2 cellular contexts compared by ENCODE assay signal in the genomic region with DNA sequence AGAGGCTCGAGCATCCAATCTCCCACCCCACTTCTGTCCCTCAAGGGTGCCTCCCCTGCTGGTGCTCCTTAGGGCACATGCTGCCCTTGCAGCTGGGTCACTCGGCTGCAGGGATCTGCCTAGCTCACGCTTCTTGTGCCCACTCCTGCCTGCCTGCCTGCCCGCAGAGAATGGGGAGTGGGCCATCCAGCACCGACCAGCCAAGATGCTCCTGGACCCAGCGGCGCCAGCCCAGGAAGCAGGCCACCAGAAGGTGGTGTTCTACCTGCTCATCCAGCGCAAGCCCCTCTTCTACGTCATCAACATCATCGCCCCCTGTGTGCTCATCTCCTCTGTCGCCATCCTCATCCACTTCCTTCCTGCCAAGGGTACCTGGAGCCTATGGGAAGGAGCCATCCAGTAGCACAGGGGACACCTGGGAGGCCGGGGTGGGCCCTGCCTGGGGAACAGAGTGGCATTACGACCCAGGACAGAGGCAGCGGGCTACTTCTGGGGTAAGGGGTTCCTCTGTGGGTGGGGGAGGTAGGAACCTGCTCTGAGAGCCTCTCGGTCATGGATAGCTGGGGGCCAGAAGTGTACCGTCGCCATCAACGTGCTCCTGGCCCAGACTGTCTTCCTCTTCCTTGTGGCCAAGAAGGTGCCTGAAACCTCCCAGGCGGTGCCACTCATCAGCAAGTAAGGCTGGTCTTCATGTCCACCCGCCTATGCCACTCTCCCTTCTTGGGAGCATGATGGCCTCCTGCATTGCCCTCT.
A peak's percentile ranks its signal among the peaks of the same experiment; 100 is the strongest.
TF ChIP-seq lines count a peak whose summit lies in the region.

No MANE protein-coding gene starts in this region.

TF ChIP-seq in A549, 52 proteins besides CTCF, POLR2A, EP300 and RAD21:
- no peak for TF ChIP-seq PHF8 (IDR thresholded peaks at IDR 0.05; ENCODE audit: borderline replicate concordance, low read depth)
- no peak for TF ChIP-seq HEYL (CRISPR knock-in tag; IDR thresholded peaks at IDR 0.05)
- TF ChIP-seq SREBF2 (IDR thresholded peaks at IDR 0.05), result no peak
- TF ChIP-seq RCOR1 (IDR thresholded peaks at IDR 0.05; ENCODE audit: low read depth, low read length), result no peak
- no peak for TF ChIP-seq FOSB (CRISPR knock-in tag; IDR thresholded peaks at IDR 0.05)
- TF ChIP-seq CEBPB (IDR thresholded peaks at IDR 0.05), result no peak
- no peak for TF ChIP-seq ELK1 (IDR thresholded peaks at IDR 0.05; ENCODE audit: low read depth, low read length)
- TF ChIP-seq SMC3 (IDR thresholded peaks at IDR 0.05), result no peak
- no peak for TF ChIP-seq HOXB5 (CRISPR knock-in tag; IDR thresholded peaks at IDR 0.05)
- no peak for TF ChIP-seq KDM1A (IDR thresholded peaks at IDR 0.05; ENCODE audit: low read depth)

TF ChIP-seq in GM12878, 131 proteins besides CTCF, POLR2A, EP300 and RAD21:
- TF ChIP-seq POLR2AphosphoS5 (IDR thresholded peaks at IDR 0.05; ENCODE audit: low read length), result 0 out of 2 replicates have a peak, but pooled peaks have one; percentile 23
- TF ChIP-seq CBX3 (IDR thresholded peaks at IDR 0.05; ENCODE audit: borderline replicate concordance, low read depth), result no peak
